In the genomic region with DNA sequence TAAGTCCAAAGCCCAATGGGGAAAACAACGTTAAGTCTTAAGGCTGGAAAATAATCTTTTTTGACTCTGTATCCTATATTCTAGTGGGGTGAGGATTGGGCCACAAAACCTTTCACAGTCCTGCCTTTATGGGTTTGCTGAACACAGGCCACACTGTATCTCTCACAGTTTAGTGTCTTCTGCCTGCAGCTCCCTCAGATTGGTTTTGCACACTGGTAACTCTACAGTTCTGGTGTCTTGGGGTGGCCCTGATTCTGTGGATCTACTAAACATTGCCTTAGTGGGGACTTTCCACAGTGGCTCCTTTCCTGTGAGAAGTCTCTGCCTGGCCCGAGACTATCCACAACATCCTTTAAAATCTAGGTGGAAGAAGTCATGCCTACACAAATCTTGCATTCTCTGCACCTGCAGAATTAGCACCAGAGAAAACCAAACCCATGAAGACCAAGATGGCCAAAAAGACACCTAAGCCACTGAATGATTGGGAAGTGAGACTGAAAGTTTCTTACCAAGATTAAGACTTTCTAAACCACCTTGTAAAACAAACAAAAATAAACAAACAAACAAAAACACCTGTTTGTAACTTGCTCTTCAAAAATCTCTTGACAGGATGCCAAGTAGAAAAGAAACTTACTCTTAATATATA, we compare ENCODE assay signal across 22 cellular contexts.
"Had no signal": no experiment of that assay in that cellular context is flagged by ENCODE, and none has a peak within 500 bp of the region (broad histone marks: within the 10 kb centered on the region; RNA-seq: fewer than 3 reads in every experiment).

No MANE protein-coding gene starts in this region.

- DNase-seq: activated CD4-positive, alpha-beta memory T cell treated with anti-CD3 and anti-CD28 coated beads for 36 hours; activated CD4-positive, alpha-beta T cell treated with anti-CD3 and anti-CD28 coated beads, Interleukin-2, amount 10 ng/mL, durations not matched to agents 7 days and 5 days; activated CD4-positive, CD25-positive, alpha-beta regulatory T cell; activated CD8-positive, alpha-beta memory T cell treated with anti-CD3 and anti-CD28 coated beads for 24 hours; activated gamma-delta T cell; activated naive CD4-positive, alpha-beta T cell treated with anti-CD3 and anti-CD28 coated beads for 36 hours; activated T-cell treated with anti-CD3 and anti-CD28 coated beads for 4 hours; activated T-cell treated with anti-CD3 and anti-CD28 coated beads, Interleukin-2, amount 50 U/mL, for 48 hours; brain microvascular endothelial cell; NCI-H1092 treated with DMSO at 0.1 percent for 48 hours; NCI-H1417 treated with DMSO at 0.1 percent for 48 hours; NCI-H1694 treated with DMSO at 0.1 percent for 48 hours; NCI-H2029 treated with DMSO at 0.1 percent for 48 hours; NCI-H345; NCI-H510A; NCI-H69; SHP77; T-cell had no signal

- H3K27me3 ChIP-seq: brain microvascular endothelial cell, cardiac muscle cell, SJSA1 had no signal

- ATAC-seq: activated T-helper 17 cell treated with anti-CD3 and anti-CD28 coated beads, Interleukin-2, amount 50 U/mL, for 72 hours; T-cell had no signal

- H3K4me1 ChIP-seq: SJSA1 had no signal

- H3K4me3 ChIP-seq: cardiac muscle cell, SJSA1 had no signal

- H3K27ac ChIP-seq: brain microvascular endothelial cell, cardiac muscle cell, SJSA1, VCaP had no signal

- H3K36me3 ChIP-seq: brain microvascular endothelial cell, cardiac muscle cell, SJSA1 had no signal

- H3K9me3 ChIP-seq: SJSA1 had no signal
